Comparison of ENCODE assay signal across 1 cellular context in the genomic region with DNA sequence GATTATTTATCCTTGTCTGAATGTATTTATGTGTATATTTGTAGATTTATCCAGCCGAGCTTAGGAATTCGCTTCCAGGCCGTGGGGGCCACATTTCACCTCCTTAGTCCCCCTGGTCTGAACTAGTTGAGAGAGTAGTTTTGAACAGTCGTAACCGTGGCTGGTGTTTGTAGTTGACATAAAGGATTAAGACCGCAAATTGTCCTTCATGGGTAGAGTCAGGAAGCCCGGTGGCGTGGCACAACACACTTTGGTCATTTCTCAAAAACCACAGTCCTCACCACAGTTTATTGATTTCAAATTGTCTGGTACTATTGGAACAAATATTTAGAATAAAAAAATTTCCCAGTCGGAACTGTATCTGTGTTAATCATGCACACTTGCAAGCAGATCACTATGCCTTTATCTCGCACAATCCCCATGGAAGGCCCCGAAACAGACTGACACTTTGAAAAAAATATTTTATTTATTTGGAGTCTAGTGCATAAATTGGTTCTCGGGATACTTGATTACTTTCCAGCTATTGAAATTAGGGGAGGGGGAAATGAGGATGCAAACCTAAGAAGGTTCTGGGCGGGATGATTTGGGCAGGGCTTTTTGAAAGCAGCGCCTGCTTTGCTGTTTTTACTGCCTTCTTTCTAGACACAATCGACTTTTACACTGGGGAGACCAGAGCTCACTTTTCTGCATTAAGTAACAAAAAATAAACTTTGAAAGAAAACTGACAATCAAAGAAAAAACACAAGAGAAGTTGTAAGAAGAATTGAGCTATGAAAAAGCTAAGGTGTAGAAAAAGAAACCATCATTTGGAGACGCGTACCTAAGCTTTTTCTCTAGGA.
TF ChIP-seq lines count a peak whose summit lies in the region.

No MANE protein-coding gene starts in this region.

TF ChIP-seq in HepG2, 621 proteins besides CTCF, POLR2A, EP300 and RAD21 (continued from another document and continues in another):
- TF ChIP-seq GMEB1 (CRISPR knock-in tag; IDR thresholded peaks at IDR 0.05; ENCODE audit: borderline replicate concordance) (no peak), SP4 (CRISPR knock-in tag; IDR thresholded peaks at IDR 0.05) (no peak), ZNF446 (CRISPR knock-in tag; IDR thresholded peaks at IDR 0.05) (no peak), CREM (IDR thresholded peaks at IDR 0.05) (peak; percentile 73), CREM (CRISPR knock-in tag; IDR thresholded peaks at IDR 0.05) (no peak), ZNF329 (CRISPR knock-in tag; IDR thresholded peaks at IDR 0.05; ENCODE audit: low read depth) (peak; percentile 17; the same call in 1 of the 2 replicates), ZNF12 (CRISPR knock-in tag; IDR thresholded peaks at IDR 0.05) (0 out of 2 replicates have a peak, but pooled peaks have one; percentile 17), ZNF710 (CRISPR knock-in tag; IDR thresholded peaks at IDR 0.05; ENCODE audit: borderline replicate concordance) (0 out of 2 replicates have a peak, but pooled peaks have one; percentile 18), MIER3 (CRISPR knock-in tag; IDR thresholded peaks at IDR 0.05; ENCODE audit: borderline replicate concordance) (peak; percentile 43; the same call in 1 of the 2 replicates), NR2F6 (IDR thresholded peaks at IDR 0.05) (no peak), NR2F6 (CRISPR knock-in tag; IDR thresholded peaks at IDR 0.05) (no peak), SIN3A (IDR thresholded peaks at IDR 0.05; ENCODE audit: borderline replicate concordance, low read depth, low read length) (no peak), ZGPAT (CRISPR knock-in tag; IDR thresholded peaks at IDR 0.05) (peak; percentile 43; the same call in 1 of the 2 replicates), HES4 (CRISPR knock-in tag; IDR thresholded peaks at IDR 0.05; ENCODE audit: borderline replicate concordance) (no peak), DMTF1 (CRISPR knock-in tag; IDR thresholded peaks at IDR 0.05) (no peak), CBX2 (IDR thresholded peaks at IDR 0.05; ENCODE audit: low read depth, low read length) (peak; percentile 38), CBX2 (CRISPR knock-in tag; IDR thresholded peaks at IDR 0.05; ENCODE audit: low read depth) (no peak), SETDB1 (CRISPR knock-in tag; IDR thresholded peaks at IDR 0.05; ENCODE audit: borderline replicate concordance) (no peak), ZNF766 (CRISPR knock-in tag; IDR thresholded peaks at IDR 0.05; ENCODE audit: borderline replicate concordance) (no peak), TEAD3 (CRISPR knock-in tag; optimal IDR thresholded peaks at IDR 0.05; ENCODE audit: borderline replicate concordance) (no peak), NR3C1 (CRISPR knock-in tag; IDR thresholded peaks at IDR 0.05) (no peak), SSRP1 (CRISPR knock-in tag; IDR thresholded peaks at IDR 0.05) (no peak), CEBPB (IDR thresholded peaks at IDR 0.05; ENCODE audit: borderline replicate concordance, low read depth, low read length) (no peak), TBL1XR1 (IDR thresholded peaks at IDR 0.05; ENCODE audit: borderline replicate concordance, low read length, partially characterized antibody) (no peak), POLR2AphosphoS5 (IDR thresholded peaks at IDR 0.05; ENCODE audit: low read depth, low read length) (0 out of 2 replicates have a peak, but pooled peaks have one; percentile 5), KLF12 (CRISPR knock-in tag; IDR thresholded peaks at IDR 0.05; ENCODE audit: borderline replicate concordance) (no peak), MED13 (CRISPR knock-in tag; IDR thresholded peaks at IDR 0.05) (peak; percentile 48; the same call in 1 of the 2 replicates), ZMYM2 (CRISPR knock-in tag; IDR thresholded peaks at IDR 0.05) (no peak)
- TF ChIP-seq, protein P1, sequence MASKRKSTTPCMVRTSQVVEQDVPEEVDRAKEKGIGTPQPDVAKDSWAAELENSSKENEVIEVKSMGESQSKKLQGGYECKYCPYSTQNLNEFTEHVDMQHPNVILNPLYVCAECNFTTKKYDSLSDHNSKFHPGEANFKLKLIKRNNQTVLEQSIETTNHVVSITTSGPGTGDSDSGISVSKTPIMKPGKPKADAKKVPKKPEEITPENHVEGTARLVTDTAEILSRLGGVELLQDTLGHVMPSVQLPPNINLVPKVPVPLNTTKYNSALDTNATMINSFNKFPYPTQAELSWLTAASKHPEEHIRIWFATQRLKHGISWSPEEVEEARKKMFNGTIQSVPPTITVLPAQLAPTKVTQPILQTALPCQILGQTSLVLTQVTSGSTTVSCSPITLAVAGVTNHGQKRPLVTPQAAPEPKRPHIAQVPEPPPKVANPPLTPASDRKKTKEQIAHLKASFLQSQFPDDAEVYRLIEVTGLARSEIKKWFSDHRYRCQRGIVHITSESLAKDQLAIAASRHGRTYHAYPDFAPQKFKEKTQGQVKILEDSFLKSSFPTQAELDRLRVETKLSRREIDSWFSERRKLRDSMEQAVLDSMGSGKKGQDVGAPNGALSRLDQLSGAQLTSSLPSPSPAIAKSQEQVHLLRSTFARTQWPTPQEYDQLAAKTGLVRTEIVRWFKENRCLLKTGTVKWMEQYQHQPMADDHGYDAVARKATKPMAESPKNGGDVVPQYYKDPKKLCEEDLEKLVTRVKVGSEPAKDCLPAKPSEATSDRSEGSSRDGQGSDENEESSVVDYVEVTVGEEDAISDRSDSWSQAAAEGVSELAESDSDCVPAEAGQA (IDR thresholded peaks at IDR 0.05; ENCODE audit: low read depth) = no peak
- TF ChIP-seq, protein P1 (CRISPR knock-in tag; IDR thresholded peaks at IDR 0.05; ENCODE audit: borderline replicate concordance) = peak; percentile 53; the same call in 1 of the 2 replicates
- TF ChIP-seq, protein P2, sequence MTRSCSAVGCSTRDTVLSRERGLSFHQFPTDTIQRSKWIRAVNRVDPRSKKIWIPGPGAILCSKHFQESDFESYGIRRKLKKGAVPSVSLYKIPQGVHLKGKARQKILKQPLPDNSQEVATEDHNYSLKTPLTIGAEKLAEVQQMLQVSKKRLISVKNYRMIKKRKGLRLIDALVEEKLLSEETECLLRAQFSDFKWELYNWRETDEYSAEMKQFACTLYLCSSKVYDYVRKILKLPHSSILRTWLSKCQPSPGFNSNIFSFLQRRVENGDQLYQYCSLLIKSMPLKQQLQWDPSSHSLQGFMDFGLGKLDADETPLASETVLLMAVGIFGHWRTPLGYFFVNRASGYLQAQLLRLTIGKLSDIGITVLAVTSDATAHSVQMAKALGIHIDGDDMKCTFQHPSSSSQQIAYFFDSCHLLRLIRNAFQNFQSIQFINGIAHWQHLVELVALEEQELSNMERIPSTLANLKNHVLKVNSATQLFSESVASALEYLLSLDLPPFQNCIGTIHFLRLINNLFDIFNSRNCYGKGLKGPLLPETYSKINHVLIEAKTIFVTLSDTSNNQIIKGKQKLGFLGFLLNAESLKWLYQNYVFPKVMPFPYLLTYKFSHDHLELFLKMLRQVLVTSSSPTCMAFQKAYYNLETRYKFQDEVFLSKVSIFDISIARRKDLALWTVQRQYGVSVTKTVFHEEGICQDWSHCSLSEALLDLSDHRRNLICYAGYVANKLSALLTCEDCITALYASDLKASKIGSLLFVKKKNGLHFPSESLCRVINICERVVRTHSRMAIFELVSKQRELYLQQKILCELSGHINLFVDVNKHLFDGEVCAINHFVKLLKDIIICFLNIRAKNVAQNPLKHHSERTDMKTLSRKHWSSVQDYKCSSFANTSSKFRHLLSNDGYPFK (CRISPR knock-in tag; IDR thresholded peaks at IDR 0.05; ENCODE audit: borderline replicate concordance) = no peak
